23 cellular contexts compared by ENCODE assay signal in the genomic region with DNA sequence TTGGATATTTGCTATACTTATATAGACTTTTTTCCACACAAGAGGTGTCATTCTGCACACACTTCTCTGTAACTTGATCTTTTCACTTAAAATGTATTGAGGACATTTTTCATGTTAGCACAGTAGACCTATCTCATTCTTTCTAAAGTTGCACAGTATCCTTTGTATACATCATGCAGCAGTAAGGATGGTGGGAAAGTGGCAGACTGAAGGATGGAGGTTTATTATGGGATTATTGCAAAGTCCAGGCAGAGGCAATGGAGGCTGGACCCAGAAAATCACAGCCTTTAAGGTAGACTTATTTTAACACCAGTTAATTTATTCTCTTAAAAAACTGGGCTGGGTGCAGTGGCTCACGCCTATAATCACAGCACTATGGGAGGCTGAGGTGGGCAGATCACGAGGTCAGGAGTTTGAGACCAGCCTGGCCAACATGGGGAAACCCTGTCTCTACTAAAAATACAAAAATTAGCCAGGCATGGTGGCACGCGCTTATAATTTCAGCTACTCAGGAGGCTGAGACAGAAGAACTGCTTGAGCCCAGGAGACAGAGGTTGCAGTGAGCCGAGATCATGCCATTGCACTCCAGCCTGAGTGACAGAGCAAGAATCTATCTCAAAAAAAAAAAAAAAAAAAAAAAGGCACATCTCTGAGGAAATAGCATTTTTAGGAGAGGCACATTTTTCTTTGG. TPM values are rescaled to one million over a fixed set of nuclear protein-coding genes. Genes with fewer than 3 reads are reported as not detected.
A peak's percentile ranks its signal among the peaks of the same experiment; 100 is the strongest.
DNase-seq lines count a peak whose midpoint lies in the region; ATAC-seq, FAIRE-seq and TF ChIP-seq lines count a peak whose summit lies in the region.
"Had no signal": no experiment of that assay in that cellular context is flagged by ENCODE, and none has a peak within 500 bp of the region (broad histone marks: within the 10 kb centered on the region; RNA-seq: fewer than 3 reads in every experiment).

No MANE protein-coding gene starts in this region.

- H3K4me3 ChIP-seq in OCI-LY7 (ENCODE audit: low read depth, low read length, poor library complexity, severe bottlenecking) (peak overlapping the region; percentile 0), astrocyte (ENCODE audit: insufficient read depth, low read depth, low read length) (no peak overlapping the region)
- H3K4me3 ChIP-seq: skin epidermis, thyroid gland had no signal

- peaks cover 94% of the 10 kb centered on the region for H3K36me3 Mint-ChIP-seq in stimulated activated naive CD8-positive, alpha-beta T cell treated with anti-CD3 and anti-CD28 coated beads, Interleukin-15, Interleukin-2, amounts not matched to agents 100 ng/mL and 50 ng/mL, for 24 hours (ENCODE audit: low read depth)
- H3K36me3 Mint-ChIP-seq in astrocyte (ENCODE audit: low read depth, unreplicated experiment) (no peaks in the 10 kb centered on the region), type B pancreatic cell (no peaks in the 10 kb centered on the region)

- no peaks in the 10 kb centered on the region for H3K27me3 Mint-ChIP-seq in stimulated activated naive CD8-positive, alpha-beta T cell treated with anti-CD3 and anti-CD28 coated beads, Interleukin-15, Interleukin-2, amounts not matched to agents 100 ng/mL and 50 ng/mL, for 24 hours
- H3K27me3 Mint-ChIP-seq in astrocyte (ENCODE audit: low read depth, unreplicated experiment) = no peaks in the 10 kb centered on the region
- peaks cover 12% of the 10 kb centered on the region for H3K27me3 Mint-ChIP-seq in type B pancreatic cell
- H3K27me3 Mint-ChIP-seq: progenitor cell of endocrine pancreas had no signal

- H3K36me3 ChIP-seq in OCI-LY7 (ENCODE audit: insufficient read depth, low read length) (0 out of 2 replicates have a peak, but pooled peaks cover 8% of the 10 kb centered on the region), astrocyte (ENCODE audit: insufficient read depth, low read length) (no peaks in the 10 kb centered on the region)
- H3K36me3 ChIP-seq: thyroid gland had no signal

- peak overlapping the region; percentile 99 for H3K27ac Mint-ChIP-seq in stimulated activated naive CD8-positive, alpha-beta T cell treated with anti-CD3 and anti-CD28 coated beads, Interleukin-15, Interleukin-2, amounts not matched to agents 100 ng/mL and 50 ng/mL, for 24 hours
- peak overlapping the region; percentile 80 for H3K27ac Mint-ChIP-seq in astrocyte (ENCODE audit: unreplicated experiment)
- peak overlapping the region; percentile 93 for H3K27ac Mint-ChIP-seq in type B pancreatic cell
- H3K27ac Mint-ChIP-seq: nephron progenitor cell, progenitor cell of endocrine pancreas had no signal

- FAIRE-seq in astrocyte (lab: Jason Lieb, UNC) = no peak

- peak overlapping the region; percentile 68 for H3K4me3 Mint-ChIP-seq in stimulated activated naive CD8-positive, alpha-beta T cell treated with anti-CD3 and anti-CD28 coated beads, Interleukin-15, Interleukin-2, amounts not matched to agents 100 ng/mL and 50 ng/mL, for 24 hours
- no peak overlapping the region for H3K4me3 Mint-ChIP-seq in astrocyte (ENCODE audit: unreplicated experiment)
- H3K4me3 Mint-ChIP-seq in type B pancreatic cell = peak overlapping the region; percentile 65
- H3K4me3 Mint-ChIP-seq: nephron progenitor cell had no signal

- TF ChIP-seq CTCF in OCI-LY7 (conservative IDR thresholded peaks at IDR 0.05; ENCODE audit: low read length) (no peak), astrocyte (IDR thresholded peaks at IDR 0.05; ENCODE audit: insufficient read depth, low read depth, low read length) (no peak), type B pancreatic cell (conservative IDR thresholded peaks at IDR 0.05) (no peak)

- no peak for ATAC-seq in stimulated activated naive CD8-positive, alpha-beta T cell treated with anti-CD3 and anti-CD28 coated beads, Interleukin-15, Interleukin-2, amounts not matched to agents 100 U/mL and 50 U/mL, for 24 hours
- ATAC-seq in GM18870 (IDR thresholded peaks at IDR 0.05; ENCODE audit: unreplicated experiment) = no peak
- ATAC-seq: HCT116, Right ventricle myocardium inferior had no signal

- peaks cover 79% of the 10 kb centered on the region for H3K4me1 Mint-ChIP-seq in stimulated activated naive CD8-positive, alpha-beta T cell treated with anti-CD3 and anti-CD28 coated beads, Interleukin-15, Interleukin-2, amounts not matched to agents 100 ng/mL and 50 ng/mL, for 24 hours (ENCODE audit: low read depth)
- peaks cover 7% of the 10 kb centered on the region for H3K4me1 Mint-ChIP-seq in astrocyte (ENCODE audit: low read depth, unreplicated experiment)
- H3K4me1 Mint-ChIP-seq in type B pancreatic cell (ENCODE audit: unreplicated experiment) = no peaks in the 10 kb centered on the region
- H3K4me1 Mint-ChIP-seq: nephron progenitor cell had no signal

- DNase-seq in stimulated activated naive CD8-positive, alpha-beta T cell treated with anti-CD3 and anti-CD28 coated beads, Interleukin-15, Interleukin-2, amounts not matched to agents 100 U/mL and 50 U/mL, for 24 hours = no peak
- DNase-seq in OCI-LY7 (ENCODE audit: low spot score) (no peak), astrocyte (ENCODE audit: low read depth) (no peak), type B pancreatic cell (ENCODE audit: extremely low spot score, unreplicated experiment) (no peak), DMS79 treated with DMSO at 0.1 percent for 48 hours (lab: John Stamatoyannopoulos, UW) (no peak)
- DNase-seq in stimulated activated CD4-positive, alpha-beta T cell treated with anti-CD3 and anti-CD28 coated beads, Interleukin-12 subunit alpha, Interleukin-12 subunit beta, amount 100 ng/mL, for 4 hours = no peak
- DNase-seq: activated CD4-positive, CD25-positive, alpha-beta regulatory T cell; activated T-cell treated with anti-CD3 and anti-CD28 coated beads for 4 hours; anterior cingulate cortex; hippocampal formation; NCI-H1694 treated with DMSO at 0.1 percent for 48 hours; NCI-H446 treated with DMSO at 0.1 percent for 48 hours; nephron progenitor cell; stimulated activated CD4-positive, alpha-beta T cell treated with anti-CD3 and anti-CD28 coated beads, Interleukin-4, amount 100 ng/mL, for 4 hours; thyroid gland had no signal

- H3K27me3 ChIP-seq in astrocyte (ENCODE audit: insufficient read depth, low read length) = no peaks in the 10 kb centered on the region
- H3K27me3 ChIP-seq: thyroid gland had no signal

- peak overlapping the region; percentile 87 for H3K27ac ChIP-seq in OCI-LY7 (ENCODE audit: low read depth, low read length, poor library complexity, severe bottlenecking)
- H3K27ac ChIP-seq in astrocyte (ENCODE audit: low read depth, low read length) = no peak overlapping the region
- H3K27ac ChIP-seq: thyroid gland had no signal

- peaks cover 20% of the 10 kb centered on the region; the same call in 1 of the 2 replicates for H3K9me3 ChIP-seq in OCI-LY7 (ENCODE audit: low read length)
- H3K9me3 ChIP-seq in astrocyte (ENCODE audit: insufficient read depth, low read depth, low read length) = no peaks in the 10 kb centered on the region
- H3K9me3 ChIP-seq: thyroid gland had no signal

- H3K9ac ChIP-seq in astrocyte (ENCODE audit: low read length) = no peak overlapping the region

- H3K9me3 Mint-ChIP-seq in stimulated activated naive CD8-positive, alpha-beta T cell treated with anti-CD3 and anti-CD28 coated beads, Interleukin-15, Interleukin-2, amounts not matched to agents 100 ng/mL and 50 ng/mL, for 24 hours = no peaks in the 10 kb centered on the region
- H3K9me3 Mint-ChIP-seq in astrocyte (ENCODE audit: unreplicated experiment) = peaks cover 1% of the 10 kb centered on the region
- no peaks in the 10 kb centered on the region for H3K9me3 Mint-ChIP-seq in type B pancreatic cell

- CTCF ChIA-PET in OCI-LY7 (lab: Charles Lee; ENCODE audit: unreplicated experiment) = interaction anchor here (2.4 kb wide), 1 partner anchor 54 kb away, joined by 12 read pairs; no protein-coding TSS in a partner anchor

- peak overlapping the region; percentile 67 for H3K4me2 ChIP-seq in OCI-LY7 (ENCODE audit: low read length)
- H3K4me2 ChIP-seq in astrocyte (ENCODE audit: low read length) = no peak overlapping the region

- intact Hi-C loops in OCI-LY7 (cut with micrococcal nuclease; ENCODE audit: unreplicated experiment) = loop anchor here (5.0 kb wide), 1 partner anchor 176 kb away; a partner anchor contains a TSS

- H3K4me1 ChIP-seq in OCI-LY7 (ENCODE audit: insufficient read depth, low read length, poor library complexity, severe bottlenecking) (peaks cover 95% of the 10 kb centered on the region), astrocyte (ENCODE audit: insufficient read depth, low read length) (no peaks in the 10 kb centered on the region)
- H3K4me1 ChIP-seq: thyroid gland had no signal

- H3K79me2 ChIP-seq in OCI-LY7 (ENCODE audit: insufficient read depth, low read depth, low read length) = no peaks in the 10 kb centered on the region
- no peaks in the 10 kb centered on the region for H3K79me2 ChIP-seq in astrocyte (ENCODE audit: insufficient read depth, low read length)

- POLR2A ChIA-PET in OCI-LY7 (lab: Charles Lee) = interaction anchor here (0.6 to 3.1 kb wide), 10 partner anchors 9 to 361 kb away, joined by 3 to 16 read pairs (median 5); a partner anchor contains a TSS

- H4K20me1 ChIP-seq in OCI-LY7 (ENCODE audit: insufficient read depth, low read length) (no peaks in the 10 kb centered on the region), astrocyte (ENCODE audit: insufficient read depth, low read length) (no peaks in the 10 kb centered on the region)

- no peaks in the 10 kb centered on the region for H3K9me2 ChIP-seq in OCI-LY7 (ENCODE audit: insufficient read depth, low read length)

- BruUV-seq in OCI-LY7 (replicated peaks; lab: Mats Ljungman, UMichigan) = no TSS peak

- peak overlapping the region; percentile 75 for H2AFZ ChIP-seq in OCI-LY7 (ENCODE audit: low read length)
- no peak overlapping the region for H2AFZ ChIP-seq in astrocyte (ENCODE audit: low read depth, low read length)

RNA-seq across cellular contexts. Expression of a gene that starts 25.8 kb away (rescaled TPM):
- total RNA-seq in OCI-LY7 (2014; rRNA removed; shearing (Covaris generic)) = 0.32 and 0.36 TPM in 2 replicates
- total RNA-seq in OCI-LY7 (2022) = 0.42 and 0.72 TPM in 2 replicates
- not detected in 2 replicates for total RNA-seq in astrocyte
- total RNA-seq in type B pancreatic cell (ENCODE audit: low replicate concordance) = not detected in 2 replicates
- total RNA-seq: cerebellum, kidney epithelial cell, progenitor cell of endocrine pancreas had no signal

RNA-seq across cellular contexts. Expression of a gene that starts 41.8 kb away (rescaled TPM):
- 23.3 and 23.4 TPM in 2 replicates for total RNA-seq in OCI-LY7 (2014; rRNA removed; shearing (Covaris generic))
- total RNA-seq in OCI-LY7 (2022) = 22.2 and 28.8 TPM in 2 replicates
- not detected in 2 replicates for total RNA-seq in astrocyte
- not detected in 2 replicates for total RNA-seq in type B pancreatic cell (ENCODE audit: low replicate concordance)
- total RNA-seq: kidney epithelial cell, progenitor cell of endocrine pancreas had no signal

Comparison
In these comparisons a context has a peak if more than half of its experiments do, and no peak if none do; other contexts are left out.
1. RNA of a gene that starts 41.8 kb away (total RNA-seq): 22.2 to 28.8 TPM in OCI-LY7; not detected in astrocyte and not detected in type B pancreatic cell; every median in the first group is over 10 times any median in the second.
2. Peak in every context shown above with its lines, with median percentiles within 50 percentile points of each other: H3K27ac Mint-ChIP-seq.